ENCODE assay signal across 10 cellular contexts in the genomic region with DNA sequence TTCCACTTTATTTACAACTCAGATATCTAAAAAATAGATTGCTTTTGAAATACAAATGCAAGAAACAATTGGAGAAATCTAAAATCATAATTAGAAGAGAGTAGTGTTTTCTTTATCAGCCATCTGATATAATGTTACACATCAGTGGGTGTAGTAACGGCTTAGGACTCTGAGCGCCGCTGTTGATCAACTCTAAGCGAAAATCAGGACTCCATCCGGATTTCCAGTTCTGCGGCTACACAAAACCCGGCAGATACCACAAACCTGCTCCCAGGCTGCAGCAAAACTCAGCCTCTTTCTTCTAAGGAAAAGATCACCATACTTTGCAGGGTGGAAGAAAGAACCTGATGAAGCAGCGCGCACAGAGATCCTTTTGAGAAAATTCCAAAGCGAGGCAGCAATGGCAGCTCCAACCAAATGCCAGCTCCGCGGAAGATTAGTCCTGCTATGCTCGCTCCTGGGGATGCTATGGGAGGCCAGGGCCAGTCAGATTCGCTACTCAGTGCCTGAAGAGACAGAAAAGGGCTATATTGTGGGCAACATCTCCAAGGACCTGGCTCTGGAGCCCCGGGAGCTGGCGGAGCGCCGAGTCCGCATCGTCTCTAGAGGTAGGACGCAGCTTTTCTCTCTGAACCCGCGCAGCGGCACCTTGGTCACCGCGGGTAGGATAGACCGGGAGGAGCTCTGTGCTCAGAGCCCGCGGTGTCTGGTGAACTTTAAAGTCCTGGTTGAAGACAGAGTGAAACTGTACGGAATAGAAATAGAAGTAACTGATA. TPM values are rescaled to one million over a fixed set of nuclear protein-coding genes. Genes with fewer than 3 reads are reported as not detected.
DNase-seq lines count a peak whose midpoint lies in the region; ATAC-seq and TF ChIP-seq lines count a peak whose summit lies in the region.
"Had no signal": no experiment of that assay in that cellular context is flagged by ENCODE, and none has a peak within 500 bp of the region (broad histone marks: within the 10 kb centered on the region; RNA-seq: fewer than 3 reads in every experiment).

Gene PCDHGA9, plus strand, starts transcription at position 226 of the 776 bp plus-strand sequence. Its CDS starts 175 bp downstream, at position 401.

- H3K27ac ChIP-seq in esophagus muscularis mucosa (replicated peaks in 1 of 4) = no peak within 1 kb of the TSS
- no peak within 1 kb of the TSS for H3K27ac ChIP-seq in prostate gland
- H3K27ac ChIP-seq: upper lobe of left lung had no signal

- H3K4me3 ChIP-seq in LNCaP clone FGC (ENCODE audit: low read depth, low read length) = peak within 1 kb of the TSS; percentile 18; the same call in 1 of the 2 replicates
- peak within 1 kb of the TSS; percentile 23 to 46 (median 38) for H3K4me3 ChIP-seq in esophagus muscularis mucosa
- H3K4me3 ChIP-seq in retinal pigment epithelial cell (ENCODE audit: low read length) = peak within 1 kb of the TSS; percentile 29
- peak within 1 kb of the TSS in 1 of 2 donors; percentile 8 for H3K4me3 ChIP-seq in prostate gland

- H3K27ac Mint-ChIP-seq in activated CD4-positive, alpha-beta T cell treated with anti-CD3 and anti-CD28 coated beads, Interleukin-2, amount 10 ng/mL, durations not matched to agents 7 days and 5 days = no peak within 1 kb of the TSS

- POLR2A ChIA-PET in activated CD4-positive, alpha-beta T cell treated with anti-CD3 and anti-CD28 coated beads, Interleukin-2, amount 10 ng/mL, durations not matched to agents 7 days and 5 days (lab: Charles Lee) = no interaction called here

- TF ChIP-seq POLR2A in esophagus muscularis mucosa (IDR thresholded peaks at IDR 0.05; ENCODE audit: low read depth) (no peak), prostate gland (IDR thresholded peaks at IDR 0.05) (no peak)

- H3K27me3 Mint-ChIP-seq in activated CD4-positive, alpha-beta T cell treated with anti-CD3 and anti-CD28 coated beads, Interleukin-2, amount 10 ng/mL, durations not matched to agents 7 days and 5 days = peaks cover 49% of the 10 kb centered on the region

- CTCF ChIA-PET in activated CD4-positive, alpha-beta T cell treated with anti-CD3 and anti-CD28 coated beads, Interleukin-2, amount 10 ng/mL, durations not matched to agents 7 days and 5 days (lab: Charles Lee) = interaction anchor here (0.8 to 1.6 kb wide), 4 partner anchors 11 to 121 kb away, joined by 3 to 5 read pairs (median 3); partner anchors contain the start of genes PCDHGA10 and PCDHGA11

- H3K4me1 ChIP-seq in esophagus muscularis mucosa (no peaks in the 10 kb centered on the region), prostate gland (replicated peaks) (no peaks in the 10 kb centered on the region)
- H3K4me1 ChIP-seq: upper lobe of left lung had no signal

- no peak for ATAC-seq in GM21381 (IDR thresholded peaks at IDR 0.05; ENCODE audit: unreplicated experiment)
- ATAC-seq in omental fat pad (ENCODE audit: low FRiP score) = no peak

- no peaks in the 10 kb centered on the region for H3K4me1 Mint-ChIP-seq in activated CD4-positive, alpha-beta T cell treated with anti-CD3 and anti-CD28 coated beads, Interleukin-2, amount 10 ng/mL, durations not matched to agents 7 days and 5 days

- H3K27me3 ChIP-seq in esophagus muscularis mucosa = peaks cover 0 to 9% (median 0%) of the 10 kb centered on the region in 4 donors
- no peaks in the 10 kb centered on the region for H3K27me3 ChIP-seq in prostate gland (replicated peaks; ENCODE audit: insufficient read depth)
- H3K27me3 ChIP-seq: upper lobe of left lung had no signal

- 12% methylated on average over 30 of the region's 30 CpGs for WGBS in esophagus muscularis mucosa
- WGBS in prostate gland = 14% methylated on average over 30 of the region's 30 CpGs

- peaks cover 0 to 6% (median 0%) of the 10 kb centered on the region in 4 donors for H3K36me3 ChIP-seq in esophagus muscularis mucosa
- no peaks in the 10 kb centered on the region for H3K36me3 ChIP-seq in prostate gland
- H3K36me3 ChIP-seq: upper lobe of left lung had no signal

- peaks cover 7% of the 10 kb centered on the region for H3K36me3 Mint-ChIP-seq in activated CD4-positive, alpha-beta T cell treated with anti-CD3 and anti-CD28 coated beads, Interleukin-2, amount 10 ng/mL, durations not matched to agents 7 days and 5 days (ENCODE audit: low read depth)

- DNase-seq in EH (ENCODE audit: low read depth) (peak; percentile 11), LNCaP clone FGC (ENCODE audit: low read depth) (no peak), esophagus muscularis mucosa (ENCODE audit: extremely low spot score) (no peak), retinal pigment epithelial cell (ENCODE audit: low read depth) (no peak), prostate gland (ENCODE audit: low spot score) (no peak), omental fat pad (ENCODE audit: low spot score) (no peak)
- DNase-seq in activated CD4-positive, alpha-beta T cell treated with anti-CD3 and anti-CD28 coated beads, Interleukin-2, amount 10 ng/mL, durations not matched to agents 7 days and 5 days = no peak
- DNase-seq: NCI-H1105 had no signal

- peaks cover 26% of the 10 kb centered on the region for H3K9me3 Mint-ChIP-seq in activated CD4-positive, alpha-beta T cell treated with anti-CD3 and anti-CD28 coated beads, Interleukin-2, amount 10 ng/mL, durations not matched to agents 7 days and 5 days

- H3K9me3 ChIP-seq in esophagus muscularis mucosa = peaks cover 21 to 95% (median 92%) of the 10 kb centered on the region in 4 donors
- peaks cover 10% of the 10 kb centered on the region for H3K9me3 ChIP-seq in prostate gland

- no peak within 1 kb of the TSS for H3K4me3 Mint-ChIP-seq in activated CD4-positive, alpha-beta T cell treated with anti-CD3 and anti-CD28 coated beads, Interleukin-2, amount 10 ng/mL, durations not matched to agents 7 days and 5 days

- intact Hi-C loops in esophagus muscularis mucosa (cut with DNase I) = no loop called here
- intact Hi-C loops in prostate gland (cut with DNase I) = no loop called here

- TF ChIP-seq CTCF in LNCaP clone FGC (IDR thresholded peaks at IDR 0.05; ENCODE audit: control insufficient read depth, extremely low read depth, insufficient read depth) (peak; percentile 32), esophagus muscularis mucosa (IDR thresholded peaks at IDR 0.05) (peak in 2 of 3 experiments; percentile 18 to 33), retinal pigment epithelial cell (conservative IDR thresholded peaks at IDR 0.05; ENCODE audit: low read depth, low read length) (peak; percentile 55), prostate gland (IDR thresholded peaks at IDR 0.05) (peak in 2 of 4 experiments; percentile 28 to 37), omental fat pad (IDR thresholded peaks at IDR 0.05) (no peak)

- no peak for TF ChIP-seq EP300 in esophagus muscularis mucosa (IDR thresholded peaks at IDR 0.05)

RNA-seq across cellular contexts. Expression of gene PCDHGA9, which starts in this region (rescaled TPM):
- 1 to 10 TPM; 3.3 to 8.7 (median 4.9) TPM for total RNA-seq in esophagus muscularis mucosa
- total RNA-seq in prostate gland = 1 to 10 TPM; 3.9 to 7.7 TPM
- total RNA-seq in omental fat pad = 10 to 100 TPM in 1 of 4 donors, 1 to 10 TPM in 3; 5.0 to 14.8 (median 7.3) TPM
- not detected for total RNA-seq in activated CD4-positive, alpha-beta T cell treated with anti-CD3 and anti-CD28 coated beads, Interleukin-2, amount 10 ng/mL, durations not matched to agents 7 days and 5 days

Comparison
In these comparisons a context has a peak if more than half of its experiments do, and no peak if none do; other contexts are left out.
1. RNA of gene PCDHGA9 (total RNA-seq): 5.0 to 14.8 TPM in omental fat pad, 3.9 to 7.7 TPM in prostate gland and 3.3 to 8.7 TPM in esophagus muscularis mucosa; not detected in activated CD4-positive, alpha-beta T cell treated with anti-CD3 and anti-CD28 coated beads, Interleukin-2, amount 10 ng/mL, durations not matched to agents 7 days and 5 days; every median in the first group is over 4 times any median in the second.
2. CTCF ChIP-seq: peak in LNCaP clone FGC (single experiment), esophagus muscularis mucosa (2 of 3) and retinal pigment epithelial cell (single experiment); none in omental fat pad (0 of 3).